Comparison of ENCODE assay signal across 9 cellular contexts in genomic region chr9:114662081-114662989, GRCh38. TPM values are rescaled to one million over a fixed set of nuclear protein-coding genes. Genes with fewer than 3 reads are reported as not detected.
DNase-seq lines count a peak whose midpoint lies in the region; ATAC-seq, FAIRE-seq and TF ChIP-seq lines count a peak whose summit lies in the region.
"Had no signal": no experiment of that assay in that cellular context is flagged by ENCODE, and none has a peak within 500 bp of the region (broad histone marks: within the 10 kb centered on the region; RNA-seq: fewer than 3 reads in every experiment).

No MANE protein-coding gene starts in this region.

- H3K36me3 ChIP-seq in pancreas: no peaks in the 10 kb centered on the region

- H3K27me3 ChIP-seq in pancreas: no peaks in the 10 kb centered on the region

- no peak overlapping the region for H3K27ac ChIP-seq in pancreas

- DNase-seq in NK-92 treated with Interleukin-12 subunit alpha and Interleukin-12 subunit beta, amount 100 ng/mL, for 24 hours (lab: John Stamatoyannopoulos, UW): peak; percentile 4
- DNase-seq in NK-92 (lab: John Stamatoyannopoulos, UW; ENCODE audit: unreplicated experiment) (no peak), NCI-H774 (lab: John Stamatoyannopoulos, UW) (peak; percentile 14), fibroblast of pulmonary artery (ENCODE audit: low read depth) (peak; percentile 44), pancreas (peak in 5 of 6 donors; percentile 27 to 66 (median 33)), urothelium cell line (ENCODE audit: low spot score) (peak; percentile 79)
- DNase-seq in activated T-cell treated with anti-CD3 and anti-CD28 coated beads, Interleukin-2, amount 50 U/mL, for 24 hours: peak; percentile 72

- intact Hi-C loops in pancreas (cut with DNase I): loop anchor here in 2 of 3 donors (10.0 kb wide), 1 partner anchor 352 kb away; no protein-coding TSS in a partner anchor

- no peaks in the 10 kb centered on the region for H3K9me3 Mint-ChIP-seq in activated T-cell treated with anti-CD3 and anti-CD28 coated beads, Interleukin-2, amount 50 U/mL, for 24 hours

- H3K4me3 ChIP-seq in fibroblast of pulmonary artery (replicated peaks; ENCODE audit: low read depth, low read length) (no peak overlapping the region), pancreas (no peak overlapping the region)

- H3K9me3 ChIP-seq in pancreas: no peaks in the 10 kb centered on the region

- no peak overlapping the region for H3K27ac Mint-ChIP-seq in activated T-cell treated with anti-CD3 and anti-CD28 coated beads, Interleukin-2, amount 50 U/mL, for 24 hours

- TF ChIP-seq CTCF in fibroblast of pulmonary artery (IDR thresholded peaks at IDR 0.05; ENCODE audit: low read length, missing control alignments) (peak; percentile 93), pancreas (IDR thresholded peaks at IDR 0.05) (peak; percentile 57 to 79 (median 76))

- peak; percentile 66 for ATAC-seq in HG02884 (IDR thresholded peaks at IDR 0.05; ENCODE audit: unreplicated experiment)
- peak; percentile 67 to 95 (median 88) for ATAC-seq in pancreas

- no peaks in the 10 kb centered on the region for H3K4me1 ChIP-seq in pancreas

- no peaks in the 10 kb centered on the region for H3K36me3 Mint-ChIP-seq in activated T-cell treated with anti-CD3 and anti-CD28 coated beads, Interleukin-2, amount 50 U/mL, for 24 hours (ENCODE audit: low read depth)

- H3K27me3 Mint-ChIP-seq in activated T-cell treated with anti-CD3 and anti-CD28 coated beads, Interleukin-2, amount 50 U/mL, for 24 hours: peaks cover 9% of the 10 kb centered on the region

- 18 to 21% methylated on average over 10 of the region's 10 CpGs for WGBS in pancreas, 2 donors

- no peak for FAIRE-seq in pancreas (lab: Jason Lieb, UNC)
- FAIRE-seq in urothelium cell line (lab: Jason Lieb, UNC): no peak

- H3K4me3 Mint-ChIP-seq in activated T-cell treated with anti-CD3 and anti-CD28 coated beads, Interleukin-2, amount 50 U/mL, for 24 hours: no peak overlapping the region

- peaks cover 12% of the 10 kb centered on the region for H3K4me1 Mint-ChIP-seq in activated T-cell treated with anti-CD3 and anti-CD28 coated beads, Interleukin-2, amount 50 U/mL, for 24 hours (ENCODE audit: low read depth)

RNA-seq across cellular contexts. Expression of gene TEX53, which starts 4.7 kb away (rescaled TPM):
- total RNA-seq in pancreas: not detected
- polyA plus RNA-seq in pancreas: not detected
- total RNA-seq: mononuclear cell had no signal

RNA-seq across cellular contexts. Expression of gene TEX48, which starts 19.7 kb away (rescaled TPM):
- not detected for total RNA-seq in pancreas
- not detected for polyA plus RNA-seq in pancreas
- total RNA-seq: mononuclear cell had no signal

RNA-seq across cellular contexts. Expression of gene TMEM268, which starts 51.2 kb away (rescaled TPM):
- 1 to 10 TPM; 3.0 to 8.7 (median 4.4) TPM for total RNA-seq in pancreas
- 1 to 10 TPM; 2.1 to 2.5 TPM for polyA plus RNA-seq in pancreas
